Comparison of ENCODE assay signal across 8 cellular contexts in the genomic region with DNA sequence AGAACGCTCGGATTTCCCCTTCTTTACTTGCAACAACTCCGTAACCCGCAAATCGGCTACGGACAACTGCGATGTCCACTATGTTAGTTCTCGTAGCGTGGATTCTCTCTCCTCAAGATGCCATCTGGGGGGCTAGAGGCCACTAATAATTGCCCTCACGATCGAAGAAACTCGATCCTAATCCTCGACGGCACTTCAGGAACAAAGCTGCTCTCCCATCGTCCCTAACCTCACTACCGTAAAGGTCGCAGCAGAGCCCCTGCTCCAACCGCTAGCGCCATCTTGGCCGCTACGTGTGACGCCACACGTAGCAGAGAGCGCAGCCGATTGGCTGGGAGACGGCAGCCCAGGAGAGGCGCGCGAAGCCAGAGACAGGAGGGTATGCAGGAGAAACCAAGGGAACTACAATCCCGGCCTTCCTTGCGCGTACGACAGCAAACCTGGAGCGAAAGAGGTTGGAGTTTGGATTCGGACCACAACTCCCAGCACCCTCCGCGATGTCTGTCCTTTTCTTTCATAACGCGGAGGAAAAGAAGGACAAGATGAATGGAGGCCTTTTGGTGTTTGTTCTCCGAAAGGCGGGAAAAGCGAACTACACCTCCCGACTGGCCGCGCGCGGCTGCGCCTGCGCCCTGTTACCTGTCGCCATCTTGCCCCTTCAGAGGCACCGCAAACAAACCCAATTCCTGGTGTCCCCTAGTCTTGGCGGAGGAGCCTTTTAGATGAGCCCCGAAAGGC. TPM values are rescaled to one million over a fixed set of nuclear protein-coding genes. Genes with fewer than 3 reads are reported as not detected.
DNase-seq lines count a peak whose midpoint lies in the region; ATAC-seq, FAIRE-seq and TF ChIP-seq lines count a peak whose summit lies in the region.

A gene with protein sequence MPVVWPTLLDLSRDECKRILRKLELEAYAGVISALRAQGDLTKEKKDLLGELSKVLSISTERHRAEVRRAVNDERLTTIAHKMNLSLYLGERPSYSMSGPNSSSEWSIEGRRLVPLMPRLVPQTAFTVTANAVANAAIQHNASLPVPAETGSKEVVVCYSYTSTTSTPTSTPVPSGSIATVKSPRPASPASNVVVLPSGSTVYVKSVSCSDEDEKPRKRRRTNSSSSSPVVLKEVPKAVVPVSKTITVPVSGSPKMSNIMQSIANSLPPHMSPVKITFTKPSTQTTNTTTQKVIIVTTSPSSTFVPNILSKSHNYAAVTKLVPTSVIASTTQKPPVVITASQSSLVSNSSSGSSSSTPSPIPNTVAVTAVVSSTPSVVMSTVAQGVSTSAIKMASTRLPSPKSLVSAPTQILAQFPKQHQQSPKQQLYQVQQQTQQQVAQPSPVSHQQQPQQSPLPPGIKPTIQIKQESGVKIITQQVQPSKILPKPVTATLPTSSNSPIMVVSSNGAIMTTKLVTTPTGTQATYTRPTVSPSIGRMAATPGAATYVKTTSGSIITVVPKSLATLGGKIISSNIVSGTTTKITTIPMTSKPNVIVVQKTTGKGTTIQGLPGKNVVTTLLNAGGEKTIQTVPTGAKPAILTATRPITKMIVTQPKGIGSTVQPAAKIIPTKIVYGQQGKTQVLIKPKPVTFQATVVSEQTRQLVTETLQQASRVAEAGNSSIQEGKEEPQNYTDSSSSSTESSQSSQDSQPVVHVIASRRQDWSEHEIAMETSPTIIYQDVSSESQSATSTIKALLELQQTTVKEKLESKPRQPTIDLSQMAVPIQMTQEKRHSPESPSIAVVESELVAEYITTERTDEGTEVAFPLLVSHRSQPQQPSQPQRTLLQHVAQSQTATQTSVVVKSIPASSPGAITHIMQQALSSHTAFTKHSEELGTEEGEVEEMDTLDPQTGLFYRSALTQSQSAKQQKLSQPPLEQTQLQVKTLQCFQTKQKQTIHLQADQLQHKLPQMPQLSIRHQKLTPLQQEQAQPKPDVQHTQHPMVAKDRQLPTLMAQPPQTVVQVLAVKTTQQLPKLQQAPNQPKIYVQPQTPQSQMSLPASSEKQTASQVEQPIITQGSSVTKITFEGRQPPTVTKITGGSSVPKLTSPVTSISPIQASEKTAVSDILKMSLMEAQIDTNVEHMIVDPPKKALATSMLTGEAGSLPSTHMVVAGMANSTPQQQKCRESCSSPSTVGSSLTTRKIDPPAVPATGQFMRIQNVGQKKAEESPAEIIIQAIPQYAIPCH (N-terminal part only) (plus strand): TSS at position 635 of the 738 bp plus-strand sequence. CDS start 1,921 bp downstream, outside the sequence.

- no peaks in the 10 kb centered on the region for H3K27me3 ChIP-seq in OCI-LY3 (ENCODE audit: low read depth, low read length)

- peak within 1 kb of the TSS; percentile 82 for H2AFZ ChIP-seq in OCI-LY3 (ENCODE audit: low read depth, low read length)

- peak within 1 kb of the TSS; percentile 84 for H3K27ac ChIP-seq in OCI-LY3 (ENCODE audit: low read length)
- H3K27ac ChIP-seq in mesodermal cell (ENCODE audit: low read depth, low read length, severe bottlenecking), result peak within 1 kb of the TSS; percentile 98

- H3K79me2 ChIP-seq in OCI-LY3 (ENCODE audit: low read length), result peaks cover 35% of the 10 kb centered on the region

- no peak for TF ChIP-seq CTCF in OCI-LY3 (IDR thresholded peaks at IDR 0.05; ENCODE audit: low read depth, low read length)

- ATAC-seq in GM21515 (IDR thresholded peaks at IDR 0.05; ENCODE audit: unreplicated experiment), result peak; percentile 91

- peaks cover 13% of the 10 kb centered on the region for H3K36me3 ChIP-seq in OCI-LY3 (replicated peaks; ENCODE audit: low read depth, low read length)
- H3K36me3 ChIP-seq in mesodermal cell (ENCODE audit: control insufficient read depth, insufficient read depth, low read length), result peaks cover 23% of the 10 kb centered on the region

- peaks cover 11% of the 10 kb centered on the region for H3K4me1 ChIP-seq in OCI-LY3 (ENCODE audit: low read length)
- H3K4me1 ChIP-seq in mesodermal cell (ENCODE audit: control insufficient read depth, insufficient read depth, low read length, poor library complexity, severe bottlenecking), result peaks cover 3% of the 10 kb centered on the region

- H3K9me3 ChIP-seq in OCI-LY3 (ENCODE audit: insufficient read depth, low read length) (no peaks in the 10 kb centered on the region), mesodermal cell (ENCODE audit: control insufficient read depth, low read length) (no peaks in the 10 kb centered on the region)

- peak; percentile 94 for DNase-seq in D341Med (ENCODE audit: low spot score)
- peak; percentile 85 for DNase-seq in HuH-7 (ENCODE audit: low spot score)
- peak; percentile 92 for DNase-seq in activated CD8-positive, alpha-beta memory T cell treated with anti-CD3 and anti-CD28 coated beads, Interleukin-2, amount 50 U/mL, for 48 hours
- DNase-seq in stimulated activated CD8-positive, alpha-beta memory T cell treated with anti-CD3 and anti-CD28 coated beads, Interleukin-15, amount 100 ng/mL, for 4 hours (ENCODE audit: low read depth in 2 of 2), result peak; percentile 81 to 83

- FAIRE-seq in endometrium (lab: Jason Lieb, UNC), result peak; percentile 99

- H3K4me2 ChIP-seq in OCI-LY3 (ENCODE audit: low read length), result peak within 1 kb of the TSS; percentile 90

- peaks cover 11% of the 10 kb centered on the region; the same call in 1 of the 2 replicates for H4K20me1 ChIP-seq in OCI-LY3 (ENCODE audit: insufficient read depth, low read length)

- WGBS in mesodermal cell (ENCODE audit: insufficient coverage in 2 of 2), 2 experiments, result 1% methylated on average over 31 to 39 of the region's 53 CpGs

- H3K4me3 ChIP-seq in OCI-LY3 (ENCODE audit: low read length) (peak within 1 kb of the TSS; percentile 82), mesodermal cell (ENCODE audit: extremely low read depth, insufficient read depth, low read length, poor library complexity, severe bottlenecking) (peak within 1 kb of the TSS; percentile 98)

- H3K9ac ChIP-seq in OCI-LY3 (ENCODE audit: low read length), result peak within 1 kb of the TSS; percentile 90

RNA-seq across cellular contexts. Expression of the gene that starts here (rescaled TPM):
- 34.1 TPM for polyA plus RNA-seq in mesodermal cell (2013, experiment 1 of 2)
- 30.5 TPM for polyA plus RNA-seq in mesodermal cell (2013, experiment 2 of 2)

Comparison
In these comparisons a context has a peak if more than half of its experiments do, and no peak if none do; other contexts are left out.
1. Peak in every context shown above with its lines: DNase-seq, ATAC-seq, H3K4me3 ChIP-seq and H3K27ac ChIP-seq.